In genomic region chr4:119246177-119246576, GRCh38 we compare ENCODE assay signal across 18 cellular contexts.
"Had no signal": no experiment of that assay in that cellular context is flagged by ENCODE, and none has a peak within 500 bp of the region (broad histone marks: within the 10 kb centered on the region; RNA-seq: fewer than 3 reads in every experiment).

No MANE protein-coding gene starts in this region.

- H3K4me3 ChIP-seq: suprapubic skin had no signal

- H3K27ac Mint-ChIP-seq: activated CD8-positive, alpha-beta memory T cell treated with anti-CD3 and anti-CD28 coated beads, Interleukin-2, amount 10 ng/mL, durations not matched to agents 7 days and 5 days; progenitor cell of endocrine pancreas; stimulated activated naive CD8-positive, alpha-beta T cell treated with anti-CD3 and anti-CD28 coated beads, Interleukin-15, Interleukin-2, amounts not matched to agents 100 ng/mL and 50 ng/mL, for 24 hours; T-cell had no signal

- H3K9me3 ChIP-seq: suprapubic skin had no signal

- H3K4me3 Mint-ChIP-seq: activated CD8-positive, alpha-beta memory T cell treated with anti-CD3 and anti-CD28 coated beads, Interleukin-2, amount 10 ng/mL, durations not matched to agents 7 days and 5 days; central memory CD8-positive, alpha-beta T cell; stimulated activated naive CD8-positive, alpha-beta T cell treated with anti-CD3 and anti-CD28 coated beads, Interleukin-15, Interleukin-2, amounts not matched to agents 100 ng/mL and 50 ng/mL, for 24 hours; T-cell had no signal

- H3K27ac ChIP-seq: suprapubic skin had no signal

- H3K4me1 Mint-ChIP-seq: central memory CD8-positive, alpha-beta T cell; T-cell had no signal

- H3K27me3 Mint-ChIP-seq: activated CD8-positive, alpha-beta memory T cell treated with anti-CD3 and anti-CD28 coated beads, Interleukin-2, amount 10 ng/mL, durations not matched to agents 7 days and 5 days; central memory CD8-positive, alpha-beta T cell; progenitor cell of endocrine pancreas; stimulated activated naive CD8-positive, alpha-beta T cell treated with anti-CD3 and anti-CD28 coated beads, Interleukin-15, Interleukin-2, amounts not matched to agents 100 ng/mL and 50 ng/mL, for 24 hours; T-cell had no signal

- ATAC-seq: activated CD8-positive, alpha-beta memory T cell treated with anti-CD3 and anti-CD28 coated beads, Interleukin-2, amount 10 ng/mL, durations not matched to agents 7 days and 5 days; activated naive CD4-positive, alpha-beta T cell treated with anti-CD3 and anti-CD28 coated beads, Interleukin-2, amount 50 U/mL, for 72 hours; right cardiac atrium; T-cell had no signal

- H3K9me3 Mint-ChIP-seq: activated naive CD4-positive, alpha-beta T cell treated with anti-CD3 and anti-CD28 coated beads, Interleukin-2, amount 50 U/mL, for 72 hours; central memory CD8-positive, alpha-beta T cell; stimulated activated naive CD8-positive, alpha-beta T cell treated with anti-CD3 and anti-CD28 coated beads, Interleukin-15, Interleukin-2, amounts not matched to agents 100 ng/mL and 50 ng/mL, for 24 hours had no signal

- H3K27me3 ChIP-seq: suprapubic skin had no signal

- DNase-seq: activated CD4-positive, CD25-positive, alpha-beta regulatory T cell treated with anti-CD3 and anti-CD28 coated beads, Interleukin-2, amount 50 U/mL, for 72 hours; activated CD8-positive, alpha-beta memory T cell treated with anti-CD3 and anti-CD28 coated beads, Interleukin-2, amount 10 ng/mL, durations not matched to agents 7 days and 5 days; activated effector memory CD4-positive, alpha-beta T cell treated with anti-CD3 and anti-CD28 coated beads, Interleukin-2, amount 50 U/mL, for 16 hours; activated T-cell treated with anti-CD3 and anti-CD28 coated beads, Interleukin-2, amount 50 U/mL, for 1 hour; effector memory CD4-positive, alpha-beta T cell; foreskin melanocyte; right cardiac atrium; small intestine; stimulated activated CD4-positive, alpha-beta T cell treated with anti-CD3 and anti-CD28 coated beads, Interleukin-4, amount 100 ng/mL, for 4 hours; stimulated activated CD8-positive, alpha-beta memory T cell treated with anti-CD3 and anti-CD28 coated beads, Interleukin-4, amount 100 ng/mL, for 48 hours; T-cell; T-helper 9 cell; trophoblast cell had no signal
